In the genomic region with DNA sequence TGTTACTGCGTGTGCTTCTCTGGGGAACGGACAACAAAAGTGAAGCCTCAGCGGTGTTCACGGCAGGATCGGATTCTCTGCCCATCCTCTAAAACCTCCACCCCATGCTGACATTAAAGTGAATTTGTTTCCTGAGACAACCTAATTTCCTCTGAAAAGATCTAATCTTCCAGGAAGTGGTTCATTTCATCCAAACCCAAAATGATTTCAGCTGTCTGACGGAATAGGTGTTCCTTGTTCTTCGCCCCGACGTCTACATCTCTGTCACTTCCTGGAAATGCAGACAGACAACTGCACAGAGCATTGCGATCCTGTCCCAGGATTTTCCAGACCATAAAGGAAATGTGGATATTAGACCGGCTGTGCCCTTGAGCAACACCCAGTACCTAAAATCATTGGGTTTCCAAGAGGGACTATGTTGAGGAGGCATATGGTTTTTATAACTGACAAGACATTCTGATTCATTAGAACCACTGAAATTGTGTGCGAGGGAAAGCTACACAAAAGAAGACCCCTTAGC, we compare ENCODE assay signal across 13 cellular contexts.
"Had no signal": no experiment of that assay in that cellular context is flagged by ENCODE, and none has a peak within 500 bp of the region (broad histone marks: within the 10 kb centered on the region; RNA-seq: fewer than 3 reads in every experiment).

No MANE protein-coding gene starts in this region.

- H3K4me3 ChIP-seq: sigmoid colon had no signal

- H3K27ac ChIP-seq: foreskin keratinocyte, sigmoid colon had no signal

- H3K9me3 Mint-ChIP-seq: activated naive CD4-positive, alpha-beta T cell treated with anti-CD3 and anti-CD28 coated beads, Interleukin-2, amount 50 U/mL, for 24 hours; activated T-helper 2 cell treated with anti-CD3 and anti-CD28 coated beads, Interferon-gamma antibody, Interleukin-2, Interleukin-4, amounts not matched to agents 10 μg/mL and 5 μg/mL and 100 μg/mL, durations not matched to agents 14 hours and 24 hours and 36 hours; nephron progenitor cell had no signal

- H3K36me3 ChIP-seq: sigmoid colon had no signal

- H3K4me3 Mint-ChIP-seq: activated CD4-positive, alpha-beta T cell treated with anti-CD3 and anti-CD28 coated beads for 36 hours; activated CD8-positive, alpha-beta T cell treated with anti-CD3 and anti-CD28 coated beads, Interleukin-2, amount 10 ng/mL, durations not matched to agents 7 days and 5 days; activated naive CD4-positive, alpha-beta T cell treated with anti-CD3 and anti-CD28 coated beads, Interleukin-2, amount 50 U/mL, for 24 hours; nephron progenitor cell had no signal

- DNase-seq: activated CD4-positive, alpha-beta T cell treated with anti-CD3 and anti-CD28 coated beads for 36 hours; activated CD8-positive, alpha-beta T cell treated with anti-CD3 and anti-CD28 coated beads, Interleukin-2, amount 10 ng/mL, durations not matched to agents 7 days and 5 days; foreskin keratinocyte; head of caudate nucleus; mammary epithelial cell; nephron progenitor cell; sigmoid colon; stimulated activated CD4-positive, alpha-beta T cell treated with anti-CD3 and anti-CD28 coated beads, Interleukin-4, amount 100 ng/mL, for 1 hour; stimulated activated CD8-positive, alpha-beta memory T cell treated with anti-CD3 and anti-CD28 coated beads, Interleukin-4, amount 100 ng/mL, for 48 hours; stimulated activated naive CD8-positive, alpha-beta T cell treated with anti-CD3 and anti-CD28 coated beads, Interleukin-15, Interleukin-2, amounts not matched to agents 100 U/mL and 50 U/mL, for 24 hours had no signal

- H3K9me3 ChIP-seq: sigmoid colon had no signal

- ATAC-seq: activated CD4-positive, alpha-beta T cell treated with anti-CD3 and anti-CD28 coated beads for 36 hours; activated CD8-positive, alpha-beta T cell treated with anti-CD3 and anti-CD28 coated beads, Interleukin-2, amount 10 ng/mL, durations not matched to agents 7 days and 5 days; foreskin keratinocyte; stimulated activated naive CD8-positive, alpha-beta T cell treated with anti-CD3 and anti-CD28 coated beads, Interleukin-15, Interleukin-2, amounts not matched to agents 100 U/mL and 50 U/mL, for 24 hours had no signal

- H3K4me1 Mint-ChIP-seq: activated CD4-positive, alpha-beta T cell treated with anti-CD3 and anti-CD28 coated beads for 36 hours; activated naive CD4-positive, alpha-beta T cell treated with anti-CD3 and anti-CD28 coated beads, Interleukin-2, amount 50 U/mL, for 24 hours had no signal

- H3K36me3 Mint-ChIP-seq: brain had no signal

- H3K4me1 ChIP-seq: foreskin keratinocyte had no signal

- H3K27me3 ChIP-seq: foreskin keratinocyte had no signal

- H3K27ac Mint-ChIP-seq: activated CD4-positive, alpha-beta T cell treated with anti-CD3 and anti-CD28 coated beads for 36 hours; activated CD8-positive, alpha-beta T cell treated with anti-CD3 and anti-CD28 coated beads, Interleukin-2, amount 10 ng/mL, durations not matched to agents 7 days and 5 days; activated naive CD4-positive, alpha-beta T cell treated with anti-CD3 and anti-CD28 coated beads, Interleukin-2, amount 50 U/mL, for 24 hours; activated T-helper 2 cell treated with anti-CD3 and anti-CD28 coated beads, Interferon-gamma antibody, Interleukin-2, Interleukin-4, amounts not matched to agents 10 μg/mL and 5 μg/mL and 100 μg/mL, durations not matched to agents 14 hours and 24 hours and 36 hours; nephron progenitor cell had no signal
